Comparison of ENCODE assay signal across 7 cellular contexts in genomic region chr5:11709021-11709420, GRCh38.
"Had no signal": no experiment of that assay in that cellular context is flagged by ENCODE, and none has a peak within 500 bp of the region (broad histone marks: within the 10 kb centered on the region; RNA-seq: fewer than 3 reads in every experiment).

No MANE protein-coding gene starts in this region.

- H3K4me3 Mint-ChIP-seq: GM23338, H9, IgD-negative memory B cell had no signal

- FAIRE-seq: H1, H54, HepG2 had no signal

- H3K4me1 Mint-ChIP-seq: GM23338, IgD-negative memory B cell had no signal

- H3K27ac Mint-ChIP-seq: GM23338, IgD-negative memory B cell had no signal

- ATAC-seq: GM23338, HepG2 had no signal

- H3K36me3 Mint-ChIP-seq: IgD-negative memory B cell had no signal

- H3K9me3 Mint-ChIP-seq: GM23338, H9, IgD-negative memory B cell had no signal

- H3K27me3 Mint-ChIP-seq: IgD-negative memory B cell had no signal

- H3K4me3 ChIP-seq: GM23338 had no signal

- DNase-seq: H9, HCEC 1CT had no signal
